ENCODE assay signal across 26 cellular contexts in genomic region chr13:26919311-26919710, GRCh38.
A peak's percentile ranks its signal among the peaks of the same experiment; 100 is the strongest.
DNase-seq lines count a peak whose midpoint lies in the region; ATAC-seq, FAIRE-seq and TF ChIP-seq lines count a peak whose summit lies in the region.
"Had no signal": no experiment of that assay in that cellular context is flagged by ENCODE, and none has a peak within 500 bp of the region (broad histone marks: within the 10 kb centered on the region; RNA-seq: fewer than 3 reads in every experiment).

No MANE protein-coding gene starts in this region.

- FAIRE-seq in H54 (lab: Jason Lieb, UNC): peak; percentile 65

- no peak for ATAC-seq in HG03196 (IDR thresholded peaks at IDR 0.05; ENCODE audit: unreplicated experiment)
- ATAC-seq: esophagus mucosa, foreskin keratinocyte, left colon, Right ventricle myocardium inferior, sciatic nerve had no signal

- DNase-seq in H54 (ENCODE audit: insufficient read length, low spot score): peak; percentile 58
- peak; percentile 93 for DNase-seq in MV-4-11 (lab: John Stamatoyannopoulos, UW)
- DNase-seq in astrocyte of the hippocampus (ENCODE audit: low read depth, low spot score): peak; percentile 65
- peak; percentile 68 for DNase-seq in renal cortical epithelial cell (ENCODE audit: low read depth)
- no peak for DNase-seq in cerebellar nuclear complex (lab: John Stamatoyannopoulos, UW)
- DNase-seq in DMS153 (lab: John Stamatoyannopoulos, UW): no peak
- DNase-seq in UCSD-AML1 (lab: John Stamatoyannopoulos, UW; ENCODE audit: unreplicated experiment): no peak
- DNase-seq: activated CD4-positive, alpha-beta T cell treated with anti-CD3 and anti-CD28 coated beads for 48 hours; activated gamma-delta T cell; activated T-cell treated with anti-CD3 and anti-CD28 coated beads, Interleukin-2, amount 50 U/mL, for 1 hour; DMS79 treated with DMSO at 0.1 percent for 48 hours; foreskin keratinocyte; HFFc6; left colon; mammary epithelial cell; NCI-H2029; NCI-H226; posterior cingulate gyrus; stimulated activated CD4-positive, alpha-beta T cell treated with anti-CD3 and anti-CD28 coated beads, Interleukin-15, amount 100 ng/mL, for 24 hours; stimulated activated naive CD4-positive, alpha-beta T cell; uterus; WERI-Rb-1 had no signal

- no peak for TF ChIP-seq POLR2A in H54 (IDR thresholded peaks at IDR 0.05; ENCODE audit: low read depth, low read length)

Comparison
In these comparisons a context has a peak if more than half of its experiments do, and no peak if none do; other contexts are left out.
1. DNase-seq: peak in H54 (single experiment), MV-4-11 (single experiment), astrocyte of the hippocampus (single experiment) and renal cortical epithelial cell (single experiment); none in cerebellar nuclear complex (0 of 2), DMS153 (single experiment) and UCSD-AML1 (single experiment).